Comparison of ENCODE assay signal across 8 cellular contexts in the genomic region with DNA sequence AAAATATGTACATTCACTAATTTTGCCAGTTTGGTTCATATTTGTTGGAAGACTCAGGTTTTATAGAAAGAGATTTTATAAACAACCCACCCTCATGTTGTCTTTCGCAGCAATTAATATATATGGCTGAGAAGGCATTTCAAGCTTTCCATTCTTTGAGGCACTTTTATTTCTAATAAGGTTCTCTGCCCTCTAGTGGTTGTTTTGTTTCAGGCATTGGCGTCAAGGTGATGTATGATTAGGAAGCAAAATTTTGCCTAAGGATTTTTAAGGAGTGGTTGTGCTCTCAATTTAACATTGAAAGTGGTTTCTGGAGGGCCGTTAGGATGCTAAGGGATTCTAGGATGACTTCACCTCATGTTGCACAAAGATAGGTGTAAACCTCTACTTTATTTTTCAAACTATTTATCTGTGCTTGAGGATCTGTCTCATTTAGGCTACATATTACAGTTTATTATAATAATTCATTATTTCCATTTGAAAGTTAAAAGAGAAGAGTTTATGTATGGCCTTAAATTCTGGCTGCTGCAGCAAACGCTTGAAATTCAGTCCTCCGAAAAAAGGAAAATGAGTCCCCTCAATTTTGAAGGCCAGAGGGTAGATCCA. TPM values are rescaled to one million over a fixed set of nuclear protein-coding genes. Genes with fewer than 3 reads are reported as not detected.
DNase-seq lines count a peak whose midpoint lies in the region; TF ChIP-seq lines count a peak whose summit lies in the region.

No MANE protein-coding gene starts in this region.

- no peaks in the 10 kb centered on the region for H3K36me3 Mint-ChIP-seq in activated naive CD4-positive, alpha-beta T cell treated with anti-CD3 and anti-CD28 coated beads for 36 hours (ENCODE audit: low read depth)

- no peaks in the 10 kb centered on the region for H3K4me1 Mint-ChIP-seq in activated naive CD4-positive, alpha-beta T cell treated with anti-CD3 and anti-CD28 coated beads for 36 hours (ENCODE audit: low read depth)

- TF ChIP-seq CTCF in epithelial cell of esophagus (IDR thresholded peaks at IDR 0.05; ENCODE audit: insufficient read depth, low read depth, low read length, missing control alignments) = peak; percentile 78

- peaks cover 5% of the 10 kb centered on the region for H3K27me3 Mint-ChIP-seq in activated naive CD4-positive, alpha-beta T cell treated with anti-CD3 and anti-CD28 coated beads for 36 hours (ENCODE audit: low read depth)

- H3K4me3 ChIP-seq in epithelial cell of esophagus (ENCODE audit: low read length) = no peak overlapping the region

- H3K9me3 Mint-ChIP-seq in activated naive CD4-positive, alpha-beta T cell treated with anti-CD3 and anti-CD28 coated beads for 36 hours = no peaks in the 10 kb centered on the region

- intact Hi-C loops in activated naive CD4-positive, alpha-beta T cell treated with anti-CD3 and anti-CD28 coated beads for 36 hours (cut with micrococcal nuclease) = loop anchor here (5.0 kb wide), 2 partner anchors 136 to 936 kb away; no protein-coding TSS in a partner anchor

- H3K4me3 Mint-ChIP-seq in activated naive CD4-positive, alpha-beta T cell treated with anti-CD3 and anti-CD28 coated beads for 36 hours = no peak overlapping the region

- H3K27ac Mint-ChIP-seq in activated naive CD4-positive, alpha-beta T cell treated with anti-CD3 and anti-CD28 coated beads for 36 hours = no peak overlapping the region

- DNase-seq in NCI-H2081 (lab: John Stamatoyannopoulos, UW) (peak; percentile 8 to 55), NCI-H2081 treated with DMSO at 0.1 percent for 48 hours (lab: John Stamatoyannopoulos, UW) (no peak), HT-29 (ENCODE audit: low spot score) (peak; percentile 68), OCI-M1 (lab: John Stamatoyannopoulos, UW) (peak; percentile 78), epithelial cell of esophagus (ENCODE audit: low read depth) (peak; percentile 55), pons (ENCODE audit: low spot score) (peak; percentile 80), MV-4-11 (lab: John Stamatoyannopoulos, UW) (no peak)
- DNase-seq in activated naive CD4-positive, alpha-beta T cell treated with anti-CD3 and anti-CD28 coated beads for 36 hours = no peak

- CTCF ChIA-PET in activated naive CD4-positive, alpha-beta T cell treated with anti-CD3 and anti-CD28 coated beads for 36 hours (lab: Charles Lee) = interaction anchor here (0.6 to 2.1 kb wide), 7 partner anchors 16 to 938 kb away, joined by 3 to 5 read pairs (median 4); no protein-coding TSS in a partner anchor

RNA-seq across cellular contexts. Expression of a gene that starts 35.9 kb away (rescaled TPM):
- not detected in 2 replicates for total RNA-seq in HT-29 (2014; rRNA removed; shearing (Covaris generic))
- not detected for total RNA-seq in activated naive CD4-positive, alpha-beta T cell treated with anti-CD3 and anti-CD28 coated beads for 36 hours

Comparison
In these comparisons a context has a peak if more than half of its experiments do, and no peak if none do; other contexts are left out.
1. DNase-seq: peak in NCI-H2081 (2 of 2), HT-29 (single experiment), OCI-M1 (single experiment), epithelial cell of esophagus (single experiment) and pons (single experiment); none in NCI-H2081 treated with DMSO at 0.1 percent for 48 hours (single experiment), MV-4-11 (single experiment) and activated naive CD4-positive, alpha-beta T cell treated with anti-CD3 and anti-CD28 coated beads for 36 hours (single experiment).